ENCODE assay signal across 19 cellular contexts in the genomic region with DNA sequence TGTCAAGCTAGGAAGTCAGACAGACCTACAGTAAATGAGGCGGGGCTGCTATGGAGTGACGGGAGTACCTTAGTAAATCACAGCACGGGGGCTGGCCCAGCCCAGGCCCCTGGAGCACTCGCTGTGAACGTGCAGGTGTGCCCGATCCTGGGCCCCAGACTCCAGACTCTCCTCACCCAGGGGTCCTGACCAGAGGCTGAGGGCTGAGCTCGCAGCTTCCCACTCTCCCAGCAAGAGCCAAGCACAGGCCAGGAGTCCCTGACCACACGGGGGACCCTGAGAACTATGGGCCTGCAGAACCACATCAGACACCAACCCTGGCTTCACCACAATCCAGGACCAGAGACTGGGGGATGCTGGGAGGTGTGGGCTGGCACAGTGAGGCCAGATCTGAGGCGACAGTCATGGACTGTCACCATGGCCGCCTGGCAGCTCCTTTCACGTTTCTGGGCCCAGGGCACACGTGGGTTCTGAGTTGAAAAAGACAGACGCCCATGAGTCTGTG.
DNase-seq lines count a peak whose midpoint lies in the region; ATAC-seq and TF ChIP-seq lines count a peak whose summit lies in the region.
"Had no signal": no experiment of that assay in that cellular context is flagged by ENCODE, and none has a peak within 500 bp of the region (broad histone marks: within the 10 kb centered on the region; RNA-seq: fewer than 3 reads in every experiment).

No MANE protein-coding gene starts in this region.

- TF ChIP-seq CTCF in esophagus squamous epithelium (IDR thresholded peaks at IDR 0.05) (no peak), tibial nerve (IDR thresholded peaks at IDR 0.05) (no peak), GM13976 (IDR thresholded peaks at IDR 0.05; ENCODE audit: borderline replicate concordance, control extremely low read depth, extremely low read depth, insufficient read depth, missing control alignments) (no peak)

- no peak overlapping the region for H3K4me3 Mint-ChIP-seq in activated naive CD4-positive, alpha-beta T cell treated with anti-CD3 and anti-CD28 coated beads, Interleukin-2, amount 10 ng/mL, durations not matched to agents 7 days and 5 days
- H3K4me3 Mint-ChIP-seq: T-helper 2 cell treated with Interferon-gamma antibody and Interleukin-4, amounts not matched to agents 5 μg/mL and 100 μg/mL, for 36 hours had no signal

- H3K27me3 Mint-ChIP-seq in activated naive CD4-positive, alpha-beta T cell treated with anti-CD3 and anti-CD28 coated beads, Interleukin-2, amount 10 ng/mL, durations not matched to agents 7 days and 5 days, result no peaks in the 10 kb centered on the region

- no peak overlapping the region for H3K4me3 ChIP-seq in esophagus squamous epithelium
- H3K4me3 ChIP-seq in tibial nerve, result no peak overlapping the region
- H3K4me3 ChIP-seq: A549; BLaER1 treated with 17β-estradiol and CSF1 and Interleukin-3, amounts not matched to agents 10 nM and 100 nM; thoracic aorta had no signal

- H3K27ac ChIP-seq in esophagus squamous epithelium (peak overlapping the region in 3 of 4 donors; percentile 34 to 85 (median 75)), tibial nerve (peak overlapping the region in 3 of 4 donors; percentile 58 to 90 (median 90))
- H3K27ac ChIP-seq: A549; BLaER1 treated with 17β-estradiol and CSF1 and Interleukin-3, amounts not matched to agents 10 nM and 100 nM; parathyroid adenoma had no signal

- in situ Hi-C loops in GM13976 (cut with MboI; ENCODE audit: low sequenced_read_pairs, unreplicated experiment), result no loop called here

- peaks cover 0 to 94% (median 31%) of the 10 kb centered on the region in 3 donors for H3K4me1 ChIP-seq in esophagus squamous epithelium
- H3K4me1 ChIP-seq in tibial nerve, result peaks cover 0 to 97% (median 56%) of the 10 kb centered on the region in 4 donors
- H3K4me1 ChIP-seq: A549, parathyroid adenoma had no signal

- no peak for ATAC-seq in HG03342 (IDR thresholded peaks at IDR 0.05; ENCODE audit: unreplicated experiment)
- ATAC-seq: A549; activated CD4-positive, CD25-positive, alpha-beta regulatory T cell treated with anti-CD3 and anti-CD28 coated beads, Interleukin-2, amount 50 U/mL, for 24 hours; left lobe of liver had no signal

- CTCF ChIA-PET in activated naive CD4-positive, alpha-beta T cell treated with anti-CD3 and anti-CD28 coated beads, Interleukin-2, amount 10 ng/mL, durations not matched to agents 7 days and 5 days (lab: Charles Lee), result no interaction called here

- no peaks in the 10 kb centered on the region for H3K36me3 Mint-ChIP-seq in activated naive CD4-positive, alpha-beta T cell treated with anti-CD3 and anti-CD28 coated beads, Interleukin-2, amount 10 ng/mL, durations not matched to agents 7 days and 5 days

- H3K27me3 ChIP-seq in esophagus squamous epithelium, result peaks cover 0 to 1% (median 0%) of the 10 kb centered on the region in 4 donors
- no peaks in the 10 kb centered on the region for H3K27me3 ChIP-seq in tibial nerve
- H3K27me3 ChIP-seq: BLaER1 treated with 17β-estradiol and CSF1 and Interleukin-3, amounts not matched to agents 10 nM and 100 nM had no signal

- H3K4me1 Mint-ChIP-seq in activated naive CD4-positive, alpha-beta T cell treated with anti-CD3 and anti-CD28 coated beads, Interleukin-2, amount 10 ng/mL, durations not matched to agents 7 days and 5 days, result no peaks in the 10 kb centered on the region

- TF ChIP-seq POLR2A in esophagus squamous epithelium (IDR thresholded peaks at IDR 0.05) (no peak), tibial nerve (IDR thresholded peaks at IDR 0.05) (no peak)

- no peak for TF ChIP-seq EP300 in tibial nerve (IDR thresholded peaks at IDR 0.05)

- no peaks in the 10 kb centered on the region for H3K9me3 Mint-ChIP-seq in activated naive CD4-positive, alpha-beta T cell treated with anti-CD3 and anti-CD28 coated beads, Interleukin-2, amount 10 ng/mL, durations not matched to agents 7 days and 5 days
- H3K9me3 Mint-ChIP-seq: T-helper 2 cell treated with Interferon-gamma antibody and Interleukin-4, amounts not matched to agents 5 μg/mL and 100 μg/mL, for 36 hours had no signal

- intact Hi-C loops in esophagus squamous epithelium (cut with DNase I), result no loop called here

- H3K9me3 ChIP-seq in esophagus squamous epithelium (no peaks in the 10 kb centered on the region), tibial nerve (no peaks in the 10 kb centered on the region)
- H3K9me3 ChIP-seq: thoracic aorta had no signal

- H3K36me3 ChIP-seq in esophagus squamous epithelium (no peaks in the 10 kb centered on the region), tibial nerve (no peaks in the 10 kb centered on the region)
- H3K36me3 ChIP-seq: BLaER1 treated with 17β-estradiol and CSF1 and Interleukin-3, amounts not matched to agents 10 nM and 100 nM; thoracic aorta had no signal

- peak; percentile 8 for DNase-seq in activated naive CD4-positive, alpha-beta T cell treated with anti-CD3 and anti-CD28 coated beads, Interleukin-2, amount 10 ng/mL, durations not matched to agents 7 days and 5 days
- DNase-seq in activated naive CD4-positive, alpha-beta T cell treated with Interleukin-2 at 50 U/mL for 16 hours, result no peak
- DNase-seq in esophagus squamous epithelium (lab: John Stamatoyannopoulos, UW) (no peak), mesenteric fat pad (ENCODE audit: low spot score) (peak; percentile 87), tibial nerve (ENCODE audit: low spot score in 2 of 2) (peak in 1 of 2 donors; percentile 10), GM13976 (ENCODE audit: low spot score) (no peak)
- no peak for DNase-seq in activated CD4-positive, alpha-beta T cell treated with anti-CD3 and anti-CD28 coated beads, Interleukin-2, amount 50 U/mL, for 48 hours
- DNase-seq: cortex of kidney, Kasumi-1, NCI-H1105, NCI-H748 treated with DMSO at 0.1 percent for 48 hours had no signal

- WGBS in esophagus squamous epithelium, 2 donors, result 80% methylated on average over 3 of the region's 13 CpGs; no CpG with 5 or more reads in 1 of the 2 donors
- 84 to 88% methylated on average over 10 to 13 of the region's 13 CpGs for WGBS in tibial nerve, 2 donors

- no peak overlapping the region for H3K27ac Mint-ChIP-seq in activated naive CD4-positive, alpha-beta T cell treated with anti-CD3 and anti-CD28 coated beads, Interleukin-2, amount 10 ng/mL, durations not matched to agents 7 days and 5 days
- H3K27ac Mint-ChIP-seq: T-helper 2 cell treated with Interferon-gamma antibody and Interleukin-4, amounts not matched to agents 5 μg/mL and 100 μg/mL, for 36 hours had no signal

Comparison
In these comparisons a context has a peak if more than half of its experiments do, and no peak if none do; other contexts are left out.
1. DNase-seq: peak in activated naive CD4-positive, alpha-beta T cell treated with anti-CD3 and anti-CD28 coated beads, Interleukin-2, amount 10 ng/mL, durations not matched to agents 7 days and 5 days (single experiment) and mesenteric fat pad (single experiment); none in activated naive CD4-positive, alpha-beta T cell treated with Interleukin-2 at 50 U/mL for 16 hours (single experiment), esophagus squamous epithelium (single experiment), activated CD4-positive, alpha-beta T cell treated with anti-CD3 and anti-CD28 coated beads, Interleukin-2, amount 50 U/mL, for 48 hours (0 of 2) and GM13976 (single experiment).